ENCODE assay signal across 15 cellular contexts in the genomic region with DNA sequence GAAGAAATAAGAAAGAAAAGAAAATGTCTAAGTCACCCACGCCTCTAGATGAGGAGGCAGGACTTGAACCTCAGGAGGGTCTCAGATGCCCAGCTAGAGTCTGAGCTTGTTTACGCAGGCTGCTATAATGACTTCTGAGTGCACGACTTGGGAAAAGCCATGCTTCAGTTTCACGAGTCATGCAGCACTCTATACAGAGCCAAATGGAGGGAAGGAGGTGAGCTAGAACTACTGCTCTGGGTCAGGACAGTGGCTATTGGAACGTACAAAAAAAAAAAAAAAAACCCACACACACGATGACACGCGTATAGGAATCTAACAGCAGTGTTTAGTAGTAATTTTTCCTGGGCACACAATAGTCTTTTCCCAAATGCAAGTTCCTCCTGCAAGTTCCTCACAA. TPM values are rescaled to one million over a fixed set of nuclear protein-coding genes. Genes with fewer than 3 reads are reported as not detected.
DNase-seq lines count a peak whose midpoint lies in the region; ATAC-seq and TF ChIP-seq lines count a peak whose summit lies in the region.
"Had no signal": no experiment of that assay in that cellular context is flagged by ENCODE, and none has a peak within 500 bp of the region (broad histone marks: within the 10 kb centered on the region; RNA-seq: fewer than 3 reads in every experiment).

No MANE protein-coding gene starts in this region.

- H3K4me3 ChIP-seq in IMR-90 (ENCODE audit: insufficient read depth, low read depth, low read length) (no peak overlapping the region), endodermal cell (ENCODE audit: low read length) (no peak overlapping the region), spleen (no peak overlapping the region)
- H3K4me3 ChIP-seq: gastroesophageal sphincter, ovary, sigmoid colon had no signal

- in situ Hi-C loops in IMR-90 (cut with MboI; ENCODE audit: low sequenced_read_pairs), result no loop called here

- H4K91ac ChIP-seq in IMR-90 (ENCODE audit: insufficient read depth, low read depth, low read length), result no peak overlapping the region

- H3K4ac ChIP-seq in IMR-90 (ENCODE audit: low read depth, low read length), result no peak overlapping the region; the same call in 1 of the 2 replicates

- H3K79me1 ChIP-seq in IMR-90 (ENCODE audit: low read depth in 1 of 2, low read length in 2 of 2), result peaks cover 57 to 84% of the 10 kb centered on the region in 2 experiments

- no peaks in the 10 kb centered on the region for H3K27me3 ChIP-seq in IMR-90 (ENCODE audit: control insufficient read depth, insufficient read depth, low read length)
- H3K27me3 ChIP-seq in endodermal cell (ENCODE audit: control insufficient read depth, insufficient read depth, low read length, poor library complexity, severe bottlenecking), result no peaks in the 10 kb centered on the region
- H3K27me3 ChIP-seq in spleen (replicated peaks in 1 of 7), result no peaks in the 10 kb centered on the region
- H3K27me3 ChIP-seq: gastroesophageal sphincter, ovary, sigmoid colon had no signal

- no peak overlapping the region for H3K23ac ChIP-seq in IMR-90 (ENCODE audit: low read depth, low read length)

- no peak for TF ChIP-seq RAD21 in IMR-90 (IDR thresholded peaks at IDR 0.05; ENCODE audit: low read length)

- TF ChIP-seq CTCF in IMR-90 (conservative IDR thresholded peaks at IDR 0.05; ENCODE audit: low read depth, low read length) (no peak), endodermal cell (conservative IDR thresholded peaks at IDR 0.05) (no peak), spleen (IDR thresholded peaks at IDR 0.05 in 8 of 11, conservative IDR thresholded peaks at IDR 0.05 in 3 of 11) (no peak)

- no peak overlapping the region for H2BK20ac ChIP-seq in IMR-90 (ENCODE audit: low read depth, low read length)

- no peak overlapping the region for H2AFZ ChIP-seq in IMR-90 (replicated peaks; ENCODE audit: low read length, poor library complexity)

- no peak overlapping the region for H4K5ac ChIP-seq in IMR-90 (ENCODE audit: low read depth, low read length)

- DNase-seq in DMS79 (lab: John Stamatoyannopoulos, UW), result peak; percentile 3
- peak; percentile 50 for DNase-seq in IMR-90
- no peak for DNase-seq in endodermal cell
- DNase-seq in spleen, result no peak
- DNase-seq in EL, result no peak
- no peak for DNase-seq in AG08395 (ENCODE audit: low spot score)
- DNase-seq: activated CD4-positive, alpha-beta memory T cell treated with anti-CD3 and anti-CD28 coated beads for 36 hours; activated T-cell treated with anti-CD3 and anti-CD28 coated beads, Interleukin-2, amount 50 U/mL, for 48 hours; left cardiac atrium; NK-92 treated with Interleukin-12 subunit alpha and Interleukin-12 subunit beta, amount 100 ng/mL, for 24 hours; ovary; sigmoid colon; stimulated activated CD4-positive, alpha-beta T cell treated with anti-CD3 and anti-CD28 coated beads, Interleukin-1b, Interleukin-23, amount 100 ng/mL, for 48 hours had no signal

- H3K27me3 Mint-ChIP-seq in endodermal cell (ENCODE audit: insufficient read depth), result no peaks in the 10 kb centered on the region
- H3K27me3 Mint-ChIP-seq: activated CD4-positive, alpha-beta memory T cell treated with anti-CD3 and anti-CD28 coated beads for 36 hours had no signal

- peak overlapping the region; percentile 79 for H3K27ac Mint-ChIP-seq in endodermal cell
- H3K27ac Mint-ChIP-seq: activated CD4-positive, alpha-beta memory T cell treated with anti-CD3 and anti-CD28 coated beads for 36 hours had no signal

- dilution Hi-C loops in IMR-90 (cut with HindIII; ENCODE audit: low sequenced_read_pairs, unreplicated experiment), result no loop called here

- no peak overlapping the region for H2AK9ac ChIP-seq in IMR-90 (replicated peaks; ENCODE audit: low read depth, low read length, poor library complexity)

- POLR2A ChIA-PET in IMR-90 (lab: Charles Lee; ENCODE audit: unreplicated experiment), result no interaction called here

- no CpG with 5 or more reads among the region's 8 CpGs for WGBS in IMR-90 (ENCODE audit: extremely low coverage in 2 of 2, insufficient read length in 1 of 2), 2 experiments
- 85 to 86% methylated on average over 4 to 8 of the region's 8 CpGs for WGBS in endodermal cell (ENCODE audit: insufficient coverage in 1 of 2, insufficient read length in 1 of 2), 2 experiments
- WGBS in spleen, 5 donors, result 51 to 66% (median 64%) methylated on average over 8 of the region's 8 CpGs

- ATAC-seq in IMR-90 (ENCODE audit: low read depth) (no peak), HG03439 (IDR thresholded peaks at IDR 0.05; ENCODE audit: unreplicated experiment) (no peak)
- ATAC-seq: gastroesophageal sphincter, left cardiac atrium had no signal

- H3K36me3 Mint-ChIP-seq in endodermal cell (ENCODE audit: low read depth), result no peaks in the 10 kb centered on the region
- H3K36me3 Mint-ChIP-seq: activated CD4-positive, alpha-beta memory T cell treated with anti-CD3 and anti-CD28 coated beads for 36 hours had no signal

- peaks cover 28% of the 10 kb centered on the region for H3K9me1 ChIP-seq in IMR-90 (ENCODE audit: insufficient read depth, low read length)

- no peak overlapping the region for H3K18ac ChIP-seq in IMR-90 (ENCODE audit: low read depth, low read length)

- H4K8ac ChIP-seq in IMR-90 (ENCODE audit: low read depth in 2 of 2, low read length in 2 of 2), result no peak overlapping the region

- H3K14ac ChIP-seq in IMR-90 (replicated peaks; ENCODE audit: low read depth, low read length), result no peak overlapping the region

- H3K4me1 ChIP-seq in IMR-90 (ENCODE audit: control insufficient read depth, insufficient read depth, low read length), result peaks cover 24% of the 10 kb centered on the region
- peaks cover 2% of the 10 kb centered on the region for H3K4me1 ChIP-seq in endodermal cell (ENCODE audit: control insufficient read depth, insufficient read depth, low read length)
- peaks cover 32 to 100% (median 78%) of the 10 kb centered on the region in 6 donors for H3K4me1 ChIP-seq in spleen

- H3K9me3 ChIP-seq in IMR-90 (ENCODE audit: control insufficient read depth, insufficient read depth, low read length), result no peaks in the 10 kb centered on the region
- H3K9me3 ChIP-seq in endodermal cell (ENCODE audit: control insufficient read depth, low read length), result no peaks in the 10 kb centered on the region
- no peaks in the 10 kb centered on the region for H3K9me3 ChIP-seq in spleen
- H3K9me3 ChIP-seq: gastroesophageal sphincter, ovary, sigmoid colon had no signal

- H3K27ac ChIP-seq in IMR-90 (ENCODE audit: insufficient read depth, low read length) (no peak overlapping the region), endodermal cell (ENCODE audit: low read depth, low read length) (no peak overlapping the region), spleen (peak overlapping the region in 7 of 8 donors; percentile 17 to 68 (median 38))
- H3K27ac ChIP-seq: gastroesophageal sphincter, ovary, sigmoid colon had no signal

- no peak overlapping the region for H2AK5ac ChIP-seq in IMR-90 (ENCODE audit: low read depth, low read length)

- H3K9ac ChIP-seq in IMR-90 (ENCODE audit: low read depth, low read length), result no peak overlapping the region
- no peak overlapping the region for H3K9ac ChIP-seq in endodermal cell (ENCODE audit: extremely low read depth, low read length, poor library complexity, severe bottlenecking)

- peaks cover 43% of the 10 kb centered on the region for H3K4me1 Mint-ChIP-seq in endodermal cell

- H3K36me3 ChIP-seq in IMR-90 (ENCODE audit: control insufficient read depth, insufficient read depth, low read length) (peaks cover 6% of the 10 kb centered on the region; the same call in 1 of the 2 replicates), endodermal cell (ENCODE audit: control insufficient read depth, insufficient read depth, low read length) (no peaks in the 10 kb centered on the region), spleen (peaks cover 0 to 22% (median 0%) of the 10 kb centered on the region in 6 donors)
- H3K36me3 ChIP-seq: gastroesophageal sphincter, ovary, sigmoid colon had no signal

- BruUV-seq in IMR-90 (replicated peaks; lab: Mats Ljungman, UMichigan), result no TSS peak

- H2BK15ac ChIP-seq in IMR-90 (ENCODE audit: low read depth, low read length), result no peak overlapping the region

- intact Hi-C loops in IMR-90 (cut with micrococcal nuclease) (no loop called here), spleen (cut with DNase I; ENCODE audit: low total_unique reads) (no loop called here)

- H4K20me1 ChIP-seq in IMR-90 (ENCODE audit: insufficient read depth, low read length), result peaks cover 18% of the 10 kb centered on the region

- no peak overlapping the region for H3K4me3 Mint-ChIP-seq in endodermal cell
- H3K4me3 Mint-ChIP-seq: activated CD4-positive, alpha-beta memory T cell treated with anti-CD3 and anti-CD28 coated beads for 36 hours had no signal

- no peak overlapping the region for H3K56ac ChIP-seq in IMR-90 (ENCODE audit: extremely low read depth, insufficient read depth, low read length)

- H3K9me3 Mint-ChIP-seq in endodermal cell, result no peaks in the 10 kb centered on the region
- H3K9me3 Mint-ChIP-seq: activated CD4-positive, alpha-beta memory T cell treated with anti-CD3 and anti-CD28 coated beads for 36 hours had no signal

- no peak overlapping the region for H3K4me2 ChIP-seq in IMR-90 (ENCODE audit: low read depth, low read length)

- CTCF ChIA-PET in IMR-90 (lab: Yijun Ruan, JAX), result interaction anchor here (0.7 kb wide), 1 partner anchor 318 kb away, joined by 7 read pairs; no protein-coding TSS in a partner anchor

- H2BK5ac ChIP-seq in IMR-90 (ENCODE audit: low read depth, low read length, poor library complexity, severe bottlenecking), result no peak overlapping the region

- no peak overlapping the region for H2BK120ac ChIP-seq in IMR-90 (ENCODE audit: low read depth, low read length)

- TF ChIP-seq POLR2A in IMR-90 (IDR thresholded peaks at IDR 0.05; ENCODE audit: low read depth, low read length), result no peak
- TF ChIP-seq POLR2A in spleen (IDR thresholded peaks at IDR 0.05), result no peak

TF ChIP-seq in IMR-90, 13 proteins besides CTCF, POLR2A, EP300 and RAD21 (continues in another document):
- TF ChIP-seq MXI1 (IDR thresholded peaks at IDR 0.05; ENCODE audit: borderline replicate concordance, low read depth, low read length), result no peak
- TF ChIP-seq, protein P1, sequence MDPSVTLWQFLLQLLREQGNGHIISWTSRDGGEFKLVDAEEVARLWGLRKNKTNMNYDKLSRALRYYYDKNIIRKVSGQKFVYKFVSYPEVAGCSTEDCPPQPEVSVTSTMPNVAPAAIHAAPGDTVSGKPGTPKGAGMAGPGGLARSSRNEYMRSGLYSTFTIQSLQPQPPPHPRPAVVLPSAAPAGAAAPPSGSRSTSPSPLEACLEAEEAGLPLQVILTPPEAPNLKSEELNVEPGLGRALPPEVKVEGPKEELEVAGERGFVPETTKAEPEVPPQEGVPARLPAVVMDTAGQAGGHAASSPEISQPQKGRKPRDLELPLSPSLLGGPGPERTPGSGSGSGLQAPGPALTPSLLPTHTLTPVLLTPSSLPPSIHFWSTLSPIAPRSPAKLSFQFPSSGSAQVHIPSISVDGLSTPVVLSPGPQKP (IDR thresholded peaks at IDR 0.05; ENCODE audit: borderline replicate concordance, low read depth, low read length), result no peak

RNA-seq across cellular contexts. Expression of a gene that starts 36.8 kb away (rescaled TPM):
- total RNA-seq in IMR-90 (2012; rRNA removed), result 20.3 and 21.9 TPM in 2 replicates
- polyA plus RNA-seq in IMR-90 (2012; rRNA removed), result 16.5 and 20.6 TPM in 2 replicates
- 9.5 and 12.3 TPM in 2 replicates for polyA plus RNA-seq in IMR-90 (2012; cell fraction: cytosol; rRNA removed)
- 9.2 and 22.4 TPM in 2 replicates for polyA plus RNA-seq in IMR-90 (2012; cell fraction: nucleus; rRNA removed; ENCODE audit: low replicate concordance)
- total RNA-seq in endodermal cell, result 10 to 100 TPM; 17.3 to 24.6 TPM
- 9.1 TPM for polyA plus RNA-seq in endodermal cell (2013, experiment 1 of 2)
- polyA plus RNA-seq in endodermal cell (2013, experiment 2 of 2), result 9.0 TPM
- total RNA-seq in spleen, result 100 to 1,000 TPM in 1 of 7 donors, 10 to 100 TPM in 6; 83.2 to 101 (median 90.1) TPM
- 10 to 100 TPM; 27.1 to 44.5 (median 42.4) TPM for polyA plus RNA-seq in spleen

Comparison
In these comparisons a context has a peak if more than half of its experiments do, and no peak if none do; other contexts are left out.
1. DNase-seq: peak in DMS79 (single experiment) and IMR-90 (single experiment); none in endodermal cell (single experiment), spleen (single experiment), EL (single experiment) and AG08395 (single experiment).
2. H3K27ac ChIP-seq: peak in spleen (7 of 8); none in IMR-90 (single experiment) and endodermal cell (single experiment).